In genomic region chr15:51314391-51315337, GRCh38 we compare ENCODE assay signal across 1 cellular context.
TF ChIP-seq lines count a peak whose summit lies in the region.

No MANE protein-coding gene starts in this region.

TF ChIP-seq in HepG2, 621 proteins besides CTCF, POLR2A, EP300 and RAD21 (continued from another document and continues in another):
- TF ChIP-seq ZNF281 (CRISPR knock-in tag; IDR thresholded peaks at IDR 0.05; ENCODE audit: borderline replicate concordance) (peak; percentile 38; the same call in 1 of the 2 replicates), PRDM15 (CRISPR knock-in tag; IDR thresholded peaks at IDR 0.05) (peak; percentile 53; the same call in 1 of the 2 replicates), ARNT2 (CRISPR knock-in tag; IDR thresholded peaks at IDR 0.05; ENCODE audit: low read depth) (peak; percentile 66; the same call in 1 of the 2 replicates), IKZF5 (CRISPR knock-in tag; IDR thresholded peaks at IDR 0.05) (peak; percentile 41; the same call in 1 of the 2 replicates), TFDP1 (CRISPR knock-in tag; IDR thresholded peaks at IDR 0.05; ENCODE audit: borderline replicate concordance) (peak; percentile 50; the same call in 1 of the 2 replicates), ZNF598 (CRISPR knock-in tag; IDR thresholded peaks at IDR 0.05; ENCODE audit: borderline replicate concordance) (no peak), ZMAT3 (CRISPR knock-in tag; conservative IDR thresholded peaks at IDR 0.05) (no peak; the same call in 1 of the 2 replicates), ZNF547 (CRISPR knock-in tag; IDR thresholded peaks at IDR 0.05) (0 out of 2 replicates have a peak, but pooled peaks have one; percentile 59), FOXA1 (IDR thresholded peaks at IDR 0.05) (no peak), FOXA1 (CRISPR knock-in tag; IDR thresholded peaks at IDR 0.05) (peak; percentile 33; the same call in 1 of the 2 replicates), GABPA (IDR thresholded peaks at IDR 0.05; ENCODE audit: low read depth, low read length) (no peak), GABPA (CRISPR knock-in tag; IDR thresholded peaks at IDR 0.05; ENCODE audit: low read depth) (peak; percentile 36; the same call in 1 of the 2 replicates), MTA1 (CRISPR knock-in tag; IDR thresholded peaks at IDR 0.05; ENCODE audit: borderline replicate concordance) (peak; percentile 45; the same call in 1 of the 2 replicates), SPEN (CRISPR knock-in tag; IDR thresholded peaks at IDR 0.05; ENCODE audit: low read depth) (0 out of 2 replicates have a peak, but pooled peaks have one; percentile 49), PITX1 (CRISPR knock-in tag; IDR thresholded peaks at IDR 0.05) (0 out of 2 replicates have a peak, but pooled peaks have one; percentile 23), CEBPG (CRISPR knock-in tag; IDR thresholded peaks at IDR 0.05) (peak; percentile 85), EHMT2 (IDR thresholded peaks at IDR 0.05; ENCODE audit: borderline replicate concordance, low read depth, low read length) (peak; percentile 93), ARHGAP35 (CRISPR knock-in tag; IDR thresholded peaks at IDR 0.05; ENCODE audit: borderline replicate concordance) (no peak), ZBTB7B (CRISPR knock-in tag; IDR thresholded peaks at IDR 0.05) (peak; percentile 81), KDM4B (CRISPR knock-in tag; IDR thresholded peaks at IDR 0.05) (no peak), ZNF205 (CRISPR knock-in tag; IDR thresholded peaks at IDR 0.05) (0 out of 2 replicates have a peak, but pooled peaks have one; percentile 57), BRD4 (CRISPR knock-in tag; IDR thresholded peaks at IDR 0.05) (peak; percentile 69; the same call in 1 of the 2 replicates), ZNF513 (CRISPR knock-in tag; conservative IDR thresholded peaks at IDR 0.05) (no peak), HDAC2 (CRISPR knock-in tag; IDR thresholded peaks at IDR 0.05) (peak; percentile 76), ZNF451 (CRISPR knock-in tag; IDR thresholded peaks at IDR 0.05) (peak; percentile 68; the same call in 1 of the 2 replicates), ZNF644 (CRISPR knock-in tag; IDR thresholded peaks at IDR 0.05; ENCODE audit: low read depth) (peak; percentile 84), ARNT (IDR thresholded peaks at IDR 0.05) (no peak), ARID5B (CRISPR knock-in tag; IDR thresholded peaks at IDR 0.05) (peak; percentile 90), TBX2 (CRISPR knock-in tag; IDR thresholded peaks at IDR 0.05; ENCODE audit: borderline replicate concordance) (peak; percentile 65; the same call in 1 of the 2 replicates), ATF2 (CRISPR knock-in tag; IDR thresholded peaks at IDR 0.05) (0 out of 2 replicates have a peak, but pooled peaks have one; percentile 30), AHDC1 (CRISPR knock-in tag; IDR thresholded peaks at IDR 0.05; ENCODE audit: borderline replicate concordance) (peak; percentile 29; the same call in 1 of the 2 replicates), ZNF614 (CRISPR knock-in tag; IDR thresholded peaks at IDR 0.05; ENCODE audit: borderline replicate concordance) (peak; percentile 56; the same call in 1 of the 2 replicates), ZNF768 (CRISPR knock-in tag; IDR thresholded peaks at IDR 0.05) (no peak; the same call in 1 of the 2 replicates), TOPORS (CRISPR knock-in tag; IDR thresholded peaks at IDR 0.05) (no peak), ZNF746 (CRISPR knock-in tag; IDR thresholded peaks at IDR 0.05) (peak; percentile 74)
